Comparison of ENCODE assay signal across 8 cellular contexts in genomic region chr12:121798807-121799174, GRCh38. TPM values are rescaled to one million over a fixed set of nuclear protein-coding genes. Genes with fewer than 3 reads are reported as not detected.
DNase-seq lines count a peak whose midpoint lies in the region; ATAC-seq and TF ChIP-seq lines count a peak whose summit lies in the region.

No MANE protein-coding gene starts in this region.

- H3K27me3 Mint-ChIP-seq in T-helper 17 cell: no peaks in the 10 kb centered on the region

- DNase-seq in T-helper 17 cell (no peak), fibroblast of the aortic adventitia (ENCODE audit: low read depth) (no peak), sigmoid colon (no peak), GM03348 (ENCODE audit: low spot score) (no peak)
- no peak for DNase-seq in stimulated activated CD4-positive, alpha-beta T cell treated with anti-CD3 and anti-CD28 coated beads, Interleukin-4, amount 100 ng/mL, for 1 hour

- H3K4me1 Mint-ChIP-seq in T-helper 17 cell: peaks cover 49% of the 10 kb centered on the region

- no peak for TF ChIP-seq POLR2A in sigmoid colon (IDR thresholded peaks at IDR 0.05)

- 20 to 66% methylated on average over 10 of the region's 10 CpGs for WGBS in sigmoid colon, 2 donors

- peak overlapping the region; percentile 63 for H3K4me3 ChIP-seq in fibroblast of the aortic adventitia (ENCODE audit: low read depth, low read length)
- peak overlapping the region; percentile 58 to 81 (median 78) for H3K4me3 ChIP-seq in sigmoid colon

- peak overlapping the region; percentile 88 for H3K4me3 Mint-ChIP-seq in T-helper 17 cell

- peak overlapping the region; percentile 100 for H3K27ac ChIP-seq in sigmoid colon

- H3K4me1 ChIP-seq in ES-I3 (ENCODE audit: insufficient read depth, low read length) (peaks cover 12% of the 10 kb centered on the region; the same call in 1 of the 2 replicates), sigmoid colon (peaks cover 0 to 60% (median 55%) of the 10 kb centered on the region in 4 donors)

- intact Hi-C loops in sigmoid colon (cut with DNase I): no loop called here

- H3K36me3 ChIP-seq in ES-I3 (ENCODE audit: insufficient read depth, low read length) (no peaks in the 10 kb centered on the region; the same call in 1 of the 2 replicates), sigmoid colon (peaks cover 0 to 12% (median 4%) of the 10 kb centered on the region in 4 donors)

- H3K36me3 Mint-ChIP-seq in T-helper 17 cell (ENCODE audit: low read depth): peaks cover 13% of the 10 kb centered on the region

- H3K27ac Mint-ChIP-seq in T-helper 17 cell: peak overlapping the region; percentile 83

- TF ChIP-seq EP300 in sigmoid colon (IDR thresholded peaks at IDR 0.05): no peak

- ATAC-seq in T-helper 17 cell (no peak), HG02870 (IDR thresholded peaks at IDR 0.05; ENCODE audit: unreplicated experiment) (no peak), GM21423 (IDR thresholded peaks at IDR 0.05; ENCODE audit: unreplicated experiment) (no peak)

- no peaks in the 10 kb centered on the region for H3K27me3 ChIP-seq in sigmoid colon

- H3K9me3 ChIP-seq in ES-I3 (ENCODE audit: control insufficient read depth, insufficient read depth, low read length) (no peaks in the 10 kb centered on the region), T-helper 17 cell (ENCODE audit: control insufficient read depth, low read length, poor library complexity, severe bottlenecking) (no peaks in the 10 kb centered on the region), sigmoid colon (no peaks in the 10 kb centered on the region)

- TF ChIP-seq CTCF in fibroblast of the aortic adventitia (IDR thresholded peaks at IDR 0.05; ENCODE audit: insufficient read depth, low read length) (no peak), sigmoid colon (IDR thresholded peaks at IDR 0.05) (no peak)

- peak overlapping the region; percentile 50 for H3K9ac ChIP-seq in ES-I3 (ENCODE audit: low read depth, low read length)

RNA-seq across cellular contexts. Expression of gene SETD1B, which starts 5.0 kb away (rescaled TPM):
- total RNA-seq in T-helper 17 cell (10 to 100 TPM; 54.5 to 64.1 TPM), fibroblast of the aortic adventitia (ENCODE audit: low replicate concordance) (5.0 and 6.1 TPM in 2 replicates), sigmoid colon (10 to 100 TPM in 2 of 4 donors, 1 to 10 TPM in 2; 7.6 to 16.9 (median 11.4) TPM)
- 10 to 100 TPM in 1 of 3 donors, 1 to 10 TPM in 2; 2.4 to 16.0 (median 3.0) TPM for polyA plus RNA-seq in sigmoid colon

RNA-seq across cellular contexts. Expression of gene RHOF, which starts 5.3 kb away (rescaled TPM):
- total RNA-seq in T-helper 17 cell: 100 to 1,000 TPM; 121 to 122 TPM
- 10.9 and 13.1 TPM in 2 replicates for total RNA-seq in fibroblast of the aortic adventitia (ENCODE audit: low replicate concordance)
- 10 to 100 TPM in 1 of 4 donors, 1 to 10 TPM in 3; 7.6 to 15.0 (median 8.1) TPM for total RNA-seq in sigmoid colon
- 100 to 1,000 TPM in 1 of 3 donors, 10 to 100 TPM in 2; 35.4 to 132 (median 48.9) TPM for polyA plus RNA-seq in sigmoid colon

RNA-seq across cellular contexts. Expression of gene HPD, which starts 59.9 kb away (rescaled TPM):
- total RNA-seq in T-helper 17 cell (not detected), fibroblast of the aortic adventitia (ENCODE audit: low replicate concordance) (1.1 and 1.8 TPM in 2 replicates), sigmoid colon (1 to 10 TPM in 1 of 4 donors, under 1 TPM in 3; 0.27 to 2.8 (median 0.34) TPM)
- polyA plus RNA-seq in sigmoid colon: 1 to 10 TPM in 1 of 3 donors, under 1 TPM in 1, not detected in 1; 0.86 to 2.4 TPM
